In genomic region chr6:42050011-42050896, GRCh38 we compare ENCODE assay signal across 8 cellular contexts. TPM values are rescaled to one million over a fixed set of nuclear protein-coding genes. Genes with fewer than 3 reads are reported as not detected.
DNase-seq lines count a peak whose midpoint lies in the region; ATAC-seq and TF ChIP-seq lines count a peak whose summit lies in the region.

TSS of gene TAF8 (plus strand) at chr6:42050524. CDS start at chr6:42050542, 18 bp downstream.

- H3K36me3 ChIP-seq in right atrium auricular region (peaks cover 28% of the 10 kb centered on the region), uterus (no peaks in the 10 kb centered on the region)

- peaks cover 0 to 67% of the 10 kb centered on the region in 2 donors for H3K4me1 ChIP-seq in right atrium auricular region
- H3K4me1 ChIP-seq in uterus = peaks cover 6 to 20% of the 10 kb centered on the region in 2 donors

- no peaks in the 10 kb centered on the region for H3K9me3 ChIP-seq in right atrium auricular region
- H3K9me3 ChIP-seq in uterus = no peaks in the 10 kb centered on the region

- peak; percentile 50 to 86 for TF ChIP-seq POLR2A in uterus (IDR thresholded peaks at IDR 0.05)

- H3K4me3 ChIP-seq in right atrium auricular region (peak within 1 kb of the TSS; percentile 58 to 65), uterus (peak within 1 kb of the TSS; percentile 59 to 80)

- peak within 1 kb of the TSS; percentile 89 to 90 for H3K27ac ChIP-seq in right atrium auricular region
- peak within 1 kb of the TSS; percentile 89 to 97 for H3K27ac ChIP-seq in uterus

- peak; percentile 78 for ATAC-seq in GM18502 (IDR thresholded peaks at IDR 0.05; ENCODE audit: poor library complexity, unreplicated experiment)
- peak; percentile 77 for ATAC-seq in HG02943 (IDR thresholded peaks at IDR 0.05; ENCODE audit: low read depth, unreplicated experiment)

- intact Hi-C loops in uterus (cut with DNase I; ENCODE audit: low total_unique reads) = no loop called here

- DNase-seq in NCI-H187 treated with DMSO at 0.1 percent for 48 hours (lab: John Stamatoyannopoulos, UW) = peak; percentile 36
- DNase-seq in T-helper 2 cell = peak; percentile 76 to 95 (median 84)
- DNase-seq in anterior cingulate cortex (lab: John Stamatoyannopoulos, UW) = peak; percentile 27 to 98 (median 92)
- DNase-seq in right atrium auricular region (ENCODE audit: low spot score) = peak; percentile 95
- peak; percentile 93 for DNase-seq in putamen (ENCODE audit: low spot score)
- peak; percentile 89 to 92 for DNase-seq in uterus

- TF ChIP-seq CTCF in right atrium auricular region (IDR thresholded peaks at IDR 0.05) (peak in 1 of 2 donors; percentile 23), uterus (IDR thresholded peaks at IDR 0.05) (peak in 3 of 4 experiments; percentile 6 to 23 (median 13))

- no peaks in the 10 kb centered on the region for H3K27me3 ChIP-seq in right atrium auricular region
- no peaks in the 10 kb centered on the region for H3K27me3 ChIP-seq in uterus

RNA-seq across cellular contexts. Expression of gene TAF8, which starts in this region (rescaled TPM):
- 10 to 100 TPM; 21.9 to 35.8 TPM for total RNA-seq in right atrium auricular region
- 10 to 100 TPM; 16.0 to 45.6 (median 37.5) TPM for total RNA-seq in uterus

Comparison
In these comparisons a context has a peak if more than half of its experiments do, and no peak if none do; other contexts are left out.
1. Peak in every context shown above with its lines: DNase-seq, ATAC-seq, H3K4me3 ChIP-seq and H3K27ac ChIP-seq.
2. DNase-seq: peak in every context shown above with its lines; median percentile 95 in right atrium auricular region; 93 in putamen; 92 in anterior cingulate cortex; 90 in uterus; 84 in T-helper 2 cell; 36 in NCI-H187 treated with DMSO at 0.1 percent for 48 hours.